ENCODE assay signal across 8 cellular contexts in genomic region chr7:95687759-95688343, GRCh38.
A peak's percentile ranks its signal among the peaks of the same experiment; 100 is the strongest.
DNase-seq lines count a peak whose midpoint lies in the region; ATAC-seq and TF ChIP-seq lines count a peak whose summit lies in the region.

No MANE protein-coding gene starts in this region.

- CTCF ChIA-PET in PC-3 (lab: Charles Lee) (interaction anchor here (0.6 to 3.1 kb wide), 10 partner anchors 79 to 192 kb away, joined by 3 to 52 read pairs (median 8); no protein-coding TSS in a partner anchor), T-cell (lab: Charles Lee) (interaction anchor here in 1 of 2 donors (0.6 to 1.6 kb wide), 3 partner anchors 176 to 1238 kb away, joined by 3 to 5 read pairs (median 5); no protein-coding TSS in a partner anchor)

- ATAC-seq in HG02981 (IDR thresholded peaks at IDR 0.05; ENCODE audit: unreplicated experiment) (peak; percentile 36), PC-3 (0 out of 2 replicates have a peak, but pooled peaks have one; percentile 4), GM19467 (IDR thresholded peaks at IDR 0.05; ENCODE audit: unreplicated experiment) (no peak), T-cell (replicated peaks in 1 of 4) (no peak)

- H3K4me3 ChIP-seq in PC-3 (ENCODE audit: low read length) (no peak overlapping the region), esophagus squamous epithelium (no peak overlapping the region), parathyroid adenoma (ENCODE audit: low read depth, low read length) (no peak overlapping the region)

- H3K27me3 ChIP-seq in PC-3 (ENCODE audit: low read length) (no peaks in the 10 kb centered on the region), esophagus squamous epithelium (no peaks in the 10 kb centered on the region), parathyroid adenoma (ENCODE audit: control insufficient read depth, insufficient read depth, low read length) (no peaks in the 10 kb centered on the region)

- intact Hi-C loops in PC-3 (cut with micrococcal nuclease) = loop anchor here (2.0 to 5.0 kb wide), 2 partner anchors 1241 to 1399 kb away; no protein-coding TSS in a partner anchor
- intact Hi-C loops in esophagus squamous epithelium (cut with DNase I) = loop anchor here (5.0 kb wide), 1 partner anchor 161 kb away; no protein-coding TSS in a partner anchor

- no peaks in the 10 kb centered on the region for H3K9me2 ChIP-seq in PC-3 (replicated peaks; ENCODE audit: low read length)

- H3K4me2 ChIP-seq in PC-3 (ENCODE audit: low read length) (no peak overlapping the region), parathyroid adenoma (ENCODE audit: low read length) (no peak overlapping the region)

- H3K36me3 ChIP-seq in PC-3 (ENCODE audit: low read depth, low read length) (no peaks in the 10 kb centered on the region), esophagus squamous epithelium (no peaks in the 10 kb centered on the region), parathyroid adenoma (ENCODE audit: control insufficient read depth, insufficient read depth, low read length) (no peaks in the 10 kb centered on the region)

- H3K79me2 ChIP-seq in PC-3 (ENCODE audit: low read length) (no peaks in the 10 kb centered on the region), parathyroid adenoma (no peaks in the 10 kb centered on the region)

- no peaks in the 10 kb centered on the region for H3K9me3 Mint-ChIP-seq in T-cell

- no peaks in the 10 kb centered on the region for H3K9me3 ChIP-seq in PC-3 (ENCODE audit: low read length)
- H3K9me3 ChIP-seq in esophagus squamous epithelium = no peaks in the 10 kb centered on the region
- no peaks in the 10 kb centered on the region for H3K9me3 ChIP-seq in parathyroid adenoma (ENCODE audit: control insufficient read depth, low read length)

- H4K20me1 ChIP-seq in PC-3 (ENCODE audit: low read length) = no peaks in the 10 kb centered on the region

- H3K27ac ChIP-seq in PC-3 (ENCODE audit: low read length) (no peak overlapping the region), esophagus squamous epithelium (no peak overlapping the region), parathyroid adenoma (no peak overlapping the region)

- no peaks in the 10 kb centered on the region for H3K36me3 Mint-ChIP-seq in T-cell

- H3K4me3 Mint-ChIP-seq in T-cell = no peak overlapping the region

- H3K27me3 Mint-ChIP-seq in T-cell = peaks cover 2 to 4% of the 10 kb centered on the region in 2 donors

- TF ChIP-seq POLR2A in esophagus squamous epithelium (IDR thresholded peaks at IDR 0.05) = no peak

- 25 to 56% methylated on average over 4 of the region's 4 CpGs for WGBS in esophagus squamous epithelium, 2 donors

- peaks cover 2 to 6% (median 4%) of the 10 kb centered on the region in 3 donors for H3K4me1 Mint-ChIP-seq in T-cell

- no peak overlapping the region for H2AFZ ChIP-seq in PC-3 (ENCODE audit: low read length)
- no peak overlapping the region for H2AFZ ChIP-seq in parathyroid adenoma

- POLR2A ChIA-PET in PC-3 (lab: Charles Lee; ENCODE audit: unreplicated experiment) = no interaction called here
- POLR2A ChIA-PET in T-cell (lab: Charles Lee) = no interaction called here

- no peak overlapping the region for H3K27ac Mint-ChIP-seq in T-cell

- no peak overlapping the region for H3K9ac ChIP-seq in PC-3 (ENCODE audit: low read length)
- H3K9ac ChIP-seq in parathyroid adenoma = no peak overlapping the region

- peak; percentile 41 for DNase-seq in DMS153 treated with DMSO at 0.1 percent for 48 hours (lab: John Stamatoyannopoulos, UW; ENCODE audit: unreplicated experiment)
- DNase-seq in PC-3 = peak; percentile 56
- no peak for DNase-seq in esophagus squamous epithelium (lab: John Stamatoyannopoulos, UW)
- no peak for DNase-seq in cerebellar nuclear complex (lab: John Stamatoyannopoulos, UW)
- no peak for DNase-seq in T-cell

- TF ChIP-seq CTCF in PC-3 (conservative IDR thresholded peaks at IDR 0.05; ENCODE audit: low read depth, low read length) (peak; percentile 60), esophagus squamous epithelium (IDR thresholded peaks at IDR 0.05) (peak in 5 of 6 experiments; percentile 28 to 46 (median 40)), parathyroid adenoma (IDR thresholded peaks at IDR 0.05) (peak; percentile 30)

- H3K4me1 ChIP-seq in PC-3 (ENCODE audit: insufficient read depth, low read length) (peaks cover 17% of the 10 kb centered on the region), esophagus squamous epithelium (peaks cover 5 to 35% (median 9%) of the 10 kb centered on the region in 3 donors), parathyroid adenoma (peaks cover 7% of the 10 kb centered on the region)

- BruUV-seq in PC-3 (replicated peaks; lab: Mats Ljungman, UMichigan) = no TSS peak

- no peaks in the 10 kb centered on the region for H3F3A ChIP-seq in PC-3 (ENCODE audit: low read length, unreplicated experiment)

Comparison
In these comparisons a context has a peak if more than half of its experiments do, and no peak if none do; other contexts are left out.
1. DNase-seq: peak in DMS153 treated with DMSO at 0.1 percent for 48 hours (single experiment) and PC-3 (single experiment); none in esophagus squamous epithelium (single experiment), cerebellar nuclear complex (0 of 2) and T-cell (0 of 34).
2. ATAC-seq: peak in HG02981 (single experiment) and PC-3 (single experiment); none in GM19467 (single experiment) and T-cell (0 of 4).
3. Peak in every context shown above with its lines, with median percentiles within 50 percentile points of each other: CTCF ChIP-seq.